ENCODE assay signal across 8 cellular contexts in the genomic region with DNA sequence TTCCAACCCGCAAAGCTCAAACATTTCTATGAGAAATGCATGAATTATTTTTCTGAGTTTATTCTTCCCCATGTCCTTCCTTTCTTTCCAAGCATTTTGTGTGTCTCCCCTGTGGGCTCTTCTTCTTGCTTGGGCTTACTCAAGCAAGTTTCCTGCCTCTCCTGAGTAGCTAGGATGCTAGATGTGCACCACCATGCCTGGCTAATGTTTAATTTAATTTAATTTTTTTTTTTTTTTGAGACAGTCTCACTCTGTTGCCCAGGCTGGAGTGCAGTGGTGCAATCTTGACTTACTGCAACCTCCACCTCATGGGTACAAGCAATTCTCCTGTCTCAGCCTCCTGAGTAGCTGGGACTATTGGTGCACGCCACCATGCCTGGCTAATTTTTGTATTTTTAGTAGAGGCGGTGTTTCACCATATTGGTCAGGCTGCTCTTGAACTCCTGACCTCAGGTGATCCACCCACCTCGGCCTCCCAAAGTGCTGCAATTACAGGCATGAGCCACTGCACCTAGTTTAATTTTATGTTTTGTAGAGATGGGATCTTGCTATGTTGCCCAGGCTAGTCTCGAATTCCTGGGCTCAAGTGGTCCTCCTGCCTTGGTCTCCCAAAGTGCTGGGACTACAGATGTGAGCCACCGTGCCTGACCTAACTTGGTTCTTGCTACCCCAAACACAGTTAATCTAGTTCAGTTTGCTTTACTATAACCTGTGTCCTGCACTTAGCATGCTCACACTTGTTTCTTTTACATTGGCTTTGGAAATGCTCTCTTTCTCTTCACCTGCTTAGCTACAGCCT.
DNase-seq lines count a peak whose midpoint lies in the region; ATAC-seq and TF ChIP-seq lines count a peak whose summit lies in the region.
"Not testable (repeated sequence)": the region's sequence is repeated elsewhere in the genome, so short reads cannot be mapped to it uniquely, and the experiment has no call there.

No MANE protein-coding gene starts in this region.

- H3K4me1 Mint-ChIP-seq in CD8-positive, alpha-beta memory T cell, result peaks cover 80 to 98% (median 97%) of the 10 kb centered on the region in 3 donors
- peaks cover 78% of the 10 kb centered on the region for H3K4me1 Mint-ChIP-seq in activated CD4-positive, alpha-beta T cell treated with anti-CD3 and anti-CD28 coated beads for 36 hours
- peaks cover 42 to 89% (median 70%) of the 10 kb centered on the region in 4 donors for H3K4me1 Mint-ChIP-seq in naive thymus-derived CD8-positive, alpha-beta T cell
- peaks cover 55% of the 10 kb centered on the region for H3K4me1 Mint-ChIP-seq in stimulated activated naive CD8-positive, alpha-beta T cell treated with anti-CD3 and anti-CD28 coated beads, Interleukin-15, amount 100 ng/mL, for 72 hours

- H3K27ac ChIP-seq in CD8-positive, alpha-beta memory T cell (ENCODE audit: low read depth, low read length), result not testable (repeated sequence)
- H3K27ac ChIP-seq in caudate nucleus (ENCODE audit: low read depth, low read length), result peak overlapping the region; percentile 68
- H3K27ac ChIP-seq in left ventricle myocardium inferior (replicated peaks), result peak overlapping the region; percentile 92

- H3K4me3 ChIP-seq in CD8-positive, alpha-beta memory T cell (ENCODE audit: low read length); left ventricle myocardium inferior: not testable (repeated sequence)

- POLR2A ChIA-PET in CD8-positive, alpha-beta memory T cell (lab: Charles Lee); activated CD4-positive, alpha-beta T cell treated with anti-CD3 and anti-CD28 coated beads for 36 hours (lab: Charles Lee): not testable (repeated sequence)
- POLR2A ChIA-PET in naive thymus-derived CD8-positive, alpha-beta T cell (lab: Charles Lee), result interaction anchor here (1.4 kb wide), 1 partner anchor 12 kb away, joined by 3 read pairs; no protein-coding TSS in a partner anchor

- TF ChIP-seq CTCF in left ventricle myocardium inferior (IDR thresholded peaks at IDR 0.05; ENCODE audit: borderline replicate concordance), result not testable (repeated sequence)

- H3K27me3 Mint-ChIP-seq in CD8-positive, alpha-beta memory T cell; activated CD4-positive, alpha-beta T cell treated with anti-CD3 and anti-CD28 coated beads for 36 hours; naive thymus-derived CD8-positive, alpha-beta T cell; stimulated activated naive CD8-positive, alpha-beta T cell treated with anti-CD3 and anti-CD28 coated beads, Interleukin-15, amount 100 ng/mL, for 72 hours: not testable (repeated sequence)

- CTCF ChIA-PET in CD8-positive, alpha-beta memory T cell (lab: Charles Lee), result interaction anchor here (1.3 to 1.8 kb wide), 4 partner anchors 9 to 29 kb away, joined by 3 read pairs; no protein-coding TSS in a partner anchor
- CTCF ChIA-PET in activated CD4-positive, alpha-beta T cell treated with anti-CD3 and anti-CD28 coated beads for 36 hours (lab: Charles Lee), result interaction anchor here (1.0 kb wide), 2 partner anchors 13 to 20 kb away, joined by 3 read pairs; no protein-coding TSS in a partner anchor

- intact Hi-C loops in activated CD4-positive, alpha-beta T cell treated with anti-CD3 and anti-CD28 coated beads for 36 hours (cut with DNase I, micrococcal nuclease); left ventricle myocardium inferior (cut with micrococcal nuclease): not testable (repeated sequence)

- not testable (repeated sequence) for H3K27me3 ChIP-seq in CD8-positive, alpha-beta memory T cell (ENCODE audit: insufficient read depth, low read length, poor library complexity, severe bottlenecking); left ventricle myocardium inferior (ENCODE audit: low read depth)

- H3K9me3 Mint-ChIP-seq in CD8-positive, alpha-beta memory T cell; activated CD4-positive, alpha-beta T cell treated with anti-CD3 and anti-CD28 coated beads for 36 hours (ENCODE audit: low read depth); activated naive CD4-positive, alpha-beta T cell treated with anti-CD3 and anti-CD28 coated beads, Interleukin-2, amount 50 U/mL, for 72 hours; naive thymus-derived CD8-positive, alpha-beta T cell; stimulated activated naive CD8-positive, alpha-beta T cell treated with anti-CD3 and anti-CD28 coated beads, Interleukin-15, amount 100 ng/mL, for 72 hours: not testable (repeated sequence)

- ATAC-seq in activated CD4-positive, alpha-beta T cell treated with anti-CD3 and anti-CD28 coated beads for 36 hours; activated naive CD4-positive, alpha-beta T cell treated with anti-CD3 and anti-CD28 coated beads, Interleukin-2, amount 50 U/mL, for 72 hours; naive thymus-derived CD8-positive, alpha-beta T cell; stimulated activated naive CD8-positive, alpha-beta T cell treated with anti-CD3 and anti-CD28 coated beads, Interleukin-15, amount 100 ng/mL, for 72 hours: not testable (repeated sequence)

- H3K36me3 Mint-ChIP-seq in CD8-positive, alpha-beta memory T cell, result peaks cover 10 to 97% (median 44%) of the 10 kb centered on the region in 3 donors
- peaks cover 81% of the 10 kb centered on the region for H3K36me3 Mint-ChIP-seq in activated CD4-positive, alpha-beta T cell treated with anti-CD3 and anti-CD28 coated beads for 36 hours (ENCODE audit: low read depth)
- H3K36me3 Mint-ChIP-seq in activated naive CD4-positive, alpha-beta T cell treated with anti-CD3 and anti-CD28 coated beads, Interleukin-2, amount 50 U/mL, for 72 hours, result peaks cover 16 to 44% of the 10 kb centered on the region in 2 donors
- peaks cover 0 to 86% (median 31%) of the 10 kb centered on the region in 3 donors for H3K36me3 Mint-ChIP-seq in naive thymus-derived CD8-positive, alpha-beta T cell

- H3K27ac Mint-ChIP-seq in CD8-positive, alpha-beta memory T cell, result peak overlapping the region; percentile 35 to 90 (median 78)
- peak overlapping the region; percentile 44 for H3K27ac Mint-ChIP-seq in activated CD4-positive, alpha-beta T cell treated with anti-CD3 and anti-CD28 coated beads for 36 hours
- peak overlapping the region; percentile 15 to 41 for H3K27ac Mint-ChIP-seq in activated naive CD4-positive, alpha-beta T cell treated with anti-CD3 and anti-CD28 coated beads, Interleukin-2, amount 50 U/mL, for 72 hours
- H3K27ac Mint-ChIP-seq in naive thymus-derived CD8-positive, alpha-beta T cell, result peak overlapping the region; percentile 2 to 81 (median 58)
- H3K27ac Mint-ChIP-seq in stimulated activated naive CD8-positive, alpha-beta T cell treated with anti-CD3 and anti-CD28 coated beads, Interleukin-15, amount 100 ng/mL, for 72 hours, result peak overlapping the region; percentile 10 to 49

- peaks cover 49% of the 10 kb centered on the region for H3K4me1 ChIP-seq in CD8-positive, alpha-beta memory T cell (ENCODE audit: insufficient read depth, low read length)
- H3K4me1 ChIP-seq in left ventricle myocardium inferior, result peaks cover 72% of the 10 kb centered on the region

- H3K9me3 ChIP-seq in CD8-positive, alpha-beta memory T cell (ENCODE audit: low read length); left ventricle myocardium inferior (replicated peaks): not testable (repeated sequence)

- H3K4me3 Mint-ChIP-seq in CD8-positive, alpha-beta memory T cell, result peak overlapping the region in 1 of 7 donors; percentile 11
- H3K4me3 Mint-ChIP-seq in activated CD4-positive, alpha-beta T cell treated with anti-CD3 and anti-CD28 coated beads for 36 hours, result peak overlapping the region; percentile 15
- H3K4me3 Mint-ChIP-seq in naive thymus-derived CD8-positive, alpha-beta T cell; stimulated activated naive CD8-positive, alpha-beta T cell treated with anti-CD3 and anti-CD28 coated beads, Interleukin-15, amount 100 ng/mL, for 72 hours: not testable (repeated sequence)

- H3K36me3 ChIP-seq in CD8-positive, alpha-beta memory T cell (ENCODE audit: insufficient read depth, low read length), result peaks cover 57% of the 10 kb centered on the region
- peaks cover 15% of the 10 kb centered on the region for H3K36me3 ChIP-seq in left ventricle myocardium inferior

- in situ Hi-C loops in ACHN (cut with HindIII; ENCODE audit: low pct_ligation_motif_present, low pct_unique_long_range_greater_than_20kb, low sequenced_read_pairs), result not testable (repeated sequence)

- DNase-seq in ACHN, result peak; percentile 30
- not testable (repeated sequence) for DNase-seq in CD8-positive, alpha-beta memory T cell; activated CD4-positive, alpha-beta T cell treated with anti-CD3 and anti-CD28 coated beads for 36 hours; activated naive CD4-positive, alpha-beta T cell treated with anti-CD3 and anti-CD28 coated beads, Interleukin-2, amount 50 U/mL, for 72 hours (ENCODE audit: low spot score in 2 of 2); caudate nucleus (lab: John Stamatoyannopoulos, UW); left ventricle myocardium inferior; naive thymus-derived CD8-positive, alpha-beta T cell; stimulated activated naive CD8-positive, alpha-beta T cell treated with anti-CD3 and anti-CD28 coated beads, Interleukin-15, amount 100 ng/mL, for 72 hours
